ENCODE assay signal across 8 cellular contexts in genomic region chr15:50247819-50248650, GRCh38.
DNase-seq lines count a peak whose midpoint lies in the region; ATAC-seq lines count a peak whose summit lies in the region.

No MANE protein-coding gene starts in this region.

- DNase-seq in DMS79 treated with DMSO at 0.1 percent for 48 hours (lab: John Stamatoyannopoulos, UW) (peak; percentile 20), islet precursor cell (peak; percentile 97), NCI-H1694 (lab: John Stamatoyannopoulos, UW) (no peak), NCI-H1092 treated with DMSO at 0.1 percent for 48 hours (lab: John Stamatoyannopoulos, UW) (no peak), NCI-H446 treated with DMSO at 0.1 percent for 48 hours (lab: John Stamatoyannopoulos, UW) (no peak)
- peak; percentile 38 for DNase-seq in activated CD4-positive, alpha-beta T cell treated with anti-CD3 and anti-CD28 coated beads for 1 hour

- ATAC-seq in GM19452 (IDR thresholded peaks at IDR 0.05; ENCODE audit: unreplicated experiment) = peak; percentile 81
- ATAC-seq in HG03469 (IDR thresholded peaks at IDR 0.05; ENCODE audit: unreplicated experiment) = peak; percentile 87

Comparison
In these comparisons a context has a peak if more than half of its experiments do, and no peak if none do; other contexts are left out.
1. DNase-seq: peak in DMS79 treated with DMSO at 0.1 percent for 48 hours (single experiment), activated CD4-positive, alpha-beta T cell treated with anti-CD3 and anti-CD28 coated beads for 1 hour (single experiment) and islet precursor cell (single experiment); none in NCI-H1694 (single experiment), NCI-H1092 treated with DMSO at 0.1 percent for 48 hours (single experiment) and NCI-H446 treated with DMSO at 0.1 percent for 48 hours (single experiment).